Comparison of ENCODE assay signal across 15 cellular contexts in the genomic region with DNA sequence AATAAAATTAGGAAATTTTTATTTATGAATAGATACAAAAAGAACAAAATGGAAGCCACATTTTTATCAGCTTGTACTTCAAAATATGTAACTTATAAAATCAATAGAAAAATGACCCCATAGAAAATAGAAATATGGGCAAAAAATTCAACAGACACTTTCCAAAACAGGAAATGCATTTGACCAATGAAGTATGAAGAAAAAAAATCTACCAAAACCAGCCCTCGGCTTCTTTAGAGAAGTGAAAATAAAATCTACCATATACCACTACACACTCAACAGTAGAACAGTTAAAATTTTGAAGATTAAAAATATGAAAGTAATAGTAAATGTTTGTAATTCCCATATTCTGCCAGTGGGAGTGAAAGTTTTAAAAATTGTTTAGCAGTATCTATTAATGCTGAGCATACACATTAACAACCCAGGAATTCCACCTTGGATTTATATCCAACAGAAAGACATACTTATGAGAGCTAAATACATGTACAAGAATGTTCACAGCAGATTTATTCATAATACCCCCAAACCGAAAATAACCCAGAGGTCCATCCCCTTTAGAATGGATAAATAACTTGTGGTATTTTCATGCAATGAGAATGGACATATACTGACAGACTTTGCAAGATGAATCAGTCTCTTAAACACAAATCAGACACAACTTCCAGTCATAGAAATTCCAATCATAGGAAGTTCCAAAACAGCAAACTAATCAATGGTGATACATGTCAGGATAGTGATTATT.
DNase-seq lines count a peak whose midpoint lies in the region; ATAC-seq and TF ChIP-seq lines count a peak whose summit lies in the region.
"Had no signal": no experiment of that assay in that cellular context is flagged by ENCODE, and none has a peak within 500 bp of the region (broad histone marks: within the 10 kb centered on the region; RNA-seq: fewer than 3 reads in every experiment).

No MANE protein-coding gene starts in this region.

- intact Hi-C loops in CD4-positive, alpha-beta T cell (cut with DNase I, micrococcal nuclease) = no loop called here

- CTCF ChIA-PET in CD4-positive, alpha-beta T cell (lab: Charles Lee) = no interaction called here
- CTCF ChIA-PET in HEK293T (lab: Yijun Ruan, JAX) = interaction anchor here (0.7 kb wide), 1 partner anchor 443 kb away, joined by 5 read pairs; no protein-coding TSS in a partner anchor

- H4K20me1 ChIP-seq in DOHH2 (ENCODE audit: control insufficient read depth, insufficient read depth, low read depth, low read length) = no peaks in the 10 kb centered on the region

- ATAC-seq in GM19324 (IDR thresholded peaks at IDR 0.05; ENCODE audit: low FRiP score, unreplicated experiment) (peak; percentile 88), HG02623 (IDR thresholded peaks at IDR 0.05; ENCODE audit: unreplicated experiment) (peak; percentile 94), HG03378 (IDR thresholded peaks at IDR 0.05; ENCODE audit: unreplicated experiment) (peak; percentile 94)
- no peak for ATAC-seq in CD4-positive, alpha-beta T cell (ENCODE audit: poor library complexity)
- ATAC-seq: left ventricle myocardium superior had no signal

- no peaks in the 10 kb centered on the region for H3K79me2 ChIP-seq in DOHH2 (ENCODE audit: control insufficient read depth, low read length)

- H3K4me1 ChIP-seq in DOHH2 (ENCODE audit: control insufficient read depth, low read length) = peaks cover 35% of the 10 kb centered on the region
- H3K4me1 ChIP-seq in BE2C = no peaks in the 10 kb centered on the region

- peaks cover 4% of the 10 kb centered on the region for H3K9me3 Mint-ChIP-seq in CD4-positive, alpha-beta T cell

- TF ChIP-seq CTCF in DOHH2 (IDR thresholded peaks at IDR 0.05; ENCODE audit: low read depth, low read length, poor library complexity, severe bottlenecking) (no peak), BE2C (IDR thresholded peaks at IDR 0.05; ENCODE audit: low read depth, low read length) (no peak)
- TF ChIP-seq CTCF in CD4-positive, alpha-beta T cell (IDR thresholded peaks at IDR 0.05) = no peak

- H3K4me3 ChIP-seq in DOHH2 (ENCODE audit: low read length) = peak overlapping the region; percentile 47; the same call in 1 of the 2 replicates
- H3K4me3 ChIP-seq in BE2C (ENCODE audit: low read depth, low read length) = no peak overlapping the region

- no peaks in the 10 kb centered on the region for H3K9me2 ChIP-seq in DOHH2 (replicated peaks; ENCODE audit: control insufficient read depth, low read length)

- no peaks in the 10 kb centered on the region for H3F3A ChIP-seq in DOHH2 (ENCODE audit: control insufficient read depth, insufficient read depth)

- H3K36me3 Mint-ChIP-seq in CD4-positive, alpha-beta T cell (ENCODE audit: low read depth) = no peaks in the 10 kb centered on the region

- H3K27me3 ChIP-seq in DOHH2 (ENCODE audit: control insufficient read depth, low read length) (no peaks in the 10 kb centered on the region), BE2C (no peaks in the 10 kb centered on the region)
- no peaks in the 10 kb centered on the region for H3K27me3 ChIP-seq in CD4-positive, alpha-beta T cell (ENCODE audit: control insufficient read depth, insufficient read depth, low read length)

- DNase-seq in CD4-positive, alpha-beta T cell = no peak
- no peak for DNase-seq in BE2C
- DNase-seq in HEK293T (ENCODE audit: extremely low spot score) = no peak
- no peak for DNase-seq in stimulated activated CD4-positive, alpha-beta T cell treated with anti-CD3 and anti-CD28 coated beads, Interleukin-12 subunit alpha, Interleukin-12 subunit beta, amount 100 ng/mL, for 4 hours
- DNase-seq: activated CD8-positive, alpha-beta memory T cell treated with anti-CD3 and anti-CD28 coated beads, Interleukin-2, amount 50 U/mL, for 4 hours; DND-41; effector CD4-positive, alpha-beta T cell; left ventricle myocardium superior; NCI-H2081; occipital lobe; stimulated activated CD4-positive, alpha-beta T cell treated with anti-CD3 and anti-CD28 coated beads, Interleukin-2, amount 100 ng/mL, for 24 hours had no signal

- no peaks in the 10 kb centered on the region; the same call in 1 of the 2 replicates for H3K36me3 ChIP-seq in DOHH2 (ENCODE audit: control insufficient read depth, low read length)
- H3K36me3 ChIP-seq in BE2C = no peaks in the 10 kb centered on the region

- peak overlapping the region; percentile 42 for H3K4me2 ChIP-seq in DOHH2 (ENCODE audit: low read length)

- H3K4me1 Mint-ChIP-seq in CD4-positive, alpha-beta T cell (ENCODE audit: low read depth) = no peaks in the 10 kb centered on the region

- POLR2A ChIA-PET in CD4-positive, alpha-beta T cell (lab: Charles Lee) = no interaction called here
- POLR2A ChIA-PET in HEK293T (lab: Yijun Ruan, JAX) = no interaction called here

- H3K9me3 ChIP-seq in DOHH2 (ENCODE audit: control insufficient read depth, insufficient read depth, low read length) = no peaks in the 10 kb centered on the region
- H3K9me3 ChIP-seq in CD4-positive, alpha-beta T cell (ENCODE audit: control insufficient read depth, low read length) = no peaks in the 10 kb centered on the region
- H3K9me3 ChIP-seq in BE2C = no peaks in the 10 kb centered on the region

- H3K27me3 Mint-ChIP-seq in CD4-positive, alpha-beta T cell = no peaks in the 10 kb centered on the region

- H3K4me3 Mint-ChIP-seq in CD4-positive, alpha-beta T cell = no peak overlapping the region

- H3K27ac Mint-ChIP-seq in CD4-positive, alpha-beta T cell = no peak overlapping the region

- H3K27ac ChIP-seq in DOHH2 (ENCODE audit: low read depth, low read length) = peak overlapping the region; percentile 47
- no peak overlapping the region for H3K27ac ChIP-seq in CD4-positive, alpha-beta T cell (ENCODE audit: low read depth, low read length)

TF ChIP-seq in HEK293T, 16 proteins besides CTCF, POLR2A, EP300 and RAD21:
- TF ChIP-seq SP1 (IDR thresholded peaks at IDR 0.05) (no peak), CTBP1 (IDR thresholded peaks at IDR 0.05; ENCODE audit: borderline replicate concordance) (no peak), NFRKB (IDR thresholded peaks at IDR 0.05) (no peak), FOXA1 (IDR thresholded peaks at IDR 0.05) (no peak), TARDBP (IDR thresholded peaks at IDR 0.05) (no peak), BHLHE40 (IDR thresholded peaks at IDR 0.05; ENCODE audit: borderline replicate concordance) (no peak), SUZ12 (IDR thresholded peaks at IDR 0.05) (no peak)
TF ChIP-seq in HEK293T: peak in this region for 0.
